In the genomic region with DNA sequence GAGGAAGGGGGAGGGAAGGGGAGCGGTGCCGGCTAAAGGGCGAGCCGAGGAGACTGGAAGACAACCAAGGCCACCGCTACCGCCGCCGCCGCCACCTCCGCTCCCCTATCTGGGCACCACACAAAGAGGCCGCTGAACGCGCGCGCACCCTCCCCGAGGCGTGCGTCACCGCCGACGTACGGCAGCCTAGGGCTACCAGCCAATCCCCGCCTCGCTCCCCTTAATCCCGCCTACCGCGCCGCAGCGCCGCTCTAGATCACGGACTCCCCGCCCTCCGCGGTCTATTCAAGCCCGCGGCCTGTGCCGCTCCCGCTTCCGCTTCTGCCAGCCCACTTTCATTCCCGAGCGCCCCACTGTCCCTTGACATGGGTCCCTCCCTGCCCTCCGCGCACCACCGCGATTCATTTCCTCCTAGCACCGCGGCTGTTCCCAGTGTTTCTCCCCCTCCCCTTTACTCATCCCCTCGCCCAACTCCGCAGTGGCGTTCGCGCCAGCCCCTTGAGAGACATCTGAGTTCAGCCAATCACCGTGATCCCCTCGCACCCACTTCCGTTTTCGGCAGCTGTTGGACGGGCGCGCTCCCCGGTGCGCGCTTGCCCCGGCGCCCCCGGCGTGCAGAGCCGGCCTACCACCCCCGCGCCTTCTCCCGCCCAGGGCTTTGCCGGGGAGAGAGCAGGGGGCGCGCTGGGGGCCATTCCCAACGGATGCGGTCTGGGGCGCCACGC, we compare ENCODE assay signal across 8 cellular contexts. TPM values are rescaled to one million over a fixed set of nuclear protein-coding genes. Genes with fewer than 3 reads are reported as not detected.
A peak's percentile ranks its signal among the peaks of the same experiment; 100 is the strongest.
DNase-seq lines count a peak whose midpoint lies in the region; ATAC-seq and TF ChIP-seq lines count a peak whose summit lies in the region.

A gene (minus strand): TSS at position 128 of the 725 bp plus-strand sequence. CDS start 297 bp downstream, outside the sequence.

- H3K36me3 Mint-ChIP-seq in activated T-cell treated with anti-CD3 and anti-CD28 coated beads, Interleukin-2, amount 50 U/mL, for 24 hours (ENCODE audit: low read depth): peaks cover 53% of the 10 kb centered on the region

- H3K9me3 Mint-ChIP-seq in activated T-cell treated with anti-CD3 and anti-CD28 coated beads, Interleukin-2, amount 50 U/mL, for 24 hours: no peaks in the 10 kb centered on the region

- H3K4me3 Mint-ChIP-seq in activated T-cell treated with anti-CD3 and anti-CD28 coated beads, Interleukin-2, amount 50 U/mL, for 24 hours: peak within 1 kb of the TSS; percentile 90

- no peaks in the 10 kb centered on the region for H3K27me3 ChIP-seq in muscle layer of duodenum (ENCODE audit: low read depth, low read length)

- in situ Hi-C loops in KBM-7 (cut with MboI; ENCODE audit: low pct_unique_long_range_greater_than_20kb, low sequenced_read_pairs): no loop called here

- no peaks in the 10 kb centered on the region for H3K9me3 ChIP-seq in muscle layer of duodenum (ENCODE audit: control insufficient read depth in 1 of 2, low read length in 2 of 2)

- H3K27me3 Mint-ChIP-seq in activated T-cell treated with anti-CD3 and anti-CD28 coated beads, Interleukin-2, amount 50 U/mL, for 24 hours: no peaks in the 10 kb centered on the region

- H3K4me3 ChIP-seq in muscle layer of duodenum (ENCODE audit: low read depth in 1 of 2, low read length in 2 of 2): peak within 1 kb of the TSS; percentile 88 to 94

- peaks cover 38% of the 10 kb centered on the region for H3K4me1 Mint-ChIP-seq in activated T-cell treated with anti-CD3 and anti-CD28 coated beads, Interleukin-2, amount 50 U/mL, for 24 hours (ENCODE audit: low read depth)

- ATAC-seq in GM21717 (IDR thresholded peaks at IDR 0.05; ENCODE audit: unreplicated experiment): peak; percentile 80
- ATAC-seq in esophagus mucosa: peak; percentile 97

- H3K36me3 ChIP-seq in muscle layer of duodenum (ENCODE audit: control insufficient read depth in 1 of 2, insufficient read depth in 2 of 2, low read length in 2 of 2): peaks cover 4 to 7% of the 10 kb centered on the region in 2 donors

- peak; percentile 99 for DNase-seq in DMS53 (lab: John Stamatoyannopoulos, UW)
- DNase-seq in KBM-7: peak; percentile 96
- peak; percentile 98 for DNase-seq in activated T-cell treated with anti-CD3 and anti-CD28 coated beads, Interleukin-2, amount 50 U/mL, for 24 hours
- DNase-seq in stimulated activated CD8-positive, alpha-beta memory T cell treated with anti-CD3 and anti-CD28 coated beads, Interleukin-7, amount 100 ng/mL, for 4 hours (ENCODE audit: low read depth in 2 of 2): peak; percentile 94 to 97

- H3K27ac Mint-ChIP-seq in activated T-cell treated with anti-CD3 and anti-CD28 coated beads, Interleukin-2, amount 50 U/mL, for 24 hours: peak within 1 kb of the TSS; percentile 100

- peaks cover 11 to 24% of the 10 kb centered on the region in 2 donors for H3K4me1 ChIP-seq in muscle layer of duodenum (ENCODE audit: control insufficient read depth in 1 of 2, insufficient read depth in 2 of 2, low read length in 2 of 2)

- H3K27ac ChIP-seq in muscle layer of duodenum (ENCODE audit: low read length): peak within 1 kb of the TSS; percentile 99

TF ChIP-seq in PFSK-1, 5 proteins besides CTCF, POLR2A, EP300 and RAD21:
- TF ChIP-seq, protein P1, sequence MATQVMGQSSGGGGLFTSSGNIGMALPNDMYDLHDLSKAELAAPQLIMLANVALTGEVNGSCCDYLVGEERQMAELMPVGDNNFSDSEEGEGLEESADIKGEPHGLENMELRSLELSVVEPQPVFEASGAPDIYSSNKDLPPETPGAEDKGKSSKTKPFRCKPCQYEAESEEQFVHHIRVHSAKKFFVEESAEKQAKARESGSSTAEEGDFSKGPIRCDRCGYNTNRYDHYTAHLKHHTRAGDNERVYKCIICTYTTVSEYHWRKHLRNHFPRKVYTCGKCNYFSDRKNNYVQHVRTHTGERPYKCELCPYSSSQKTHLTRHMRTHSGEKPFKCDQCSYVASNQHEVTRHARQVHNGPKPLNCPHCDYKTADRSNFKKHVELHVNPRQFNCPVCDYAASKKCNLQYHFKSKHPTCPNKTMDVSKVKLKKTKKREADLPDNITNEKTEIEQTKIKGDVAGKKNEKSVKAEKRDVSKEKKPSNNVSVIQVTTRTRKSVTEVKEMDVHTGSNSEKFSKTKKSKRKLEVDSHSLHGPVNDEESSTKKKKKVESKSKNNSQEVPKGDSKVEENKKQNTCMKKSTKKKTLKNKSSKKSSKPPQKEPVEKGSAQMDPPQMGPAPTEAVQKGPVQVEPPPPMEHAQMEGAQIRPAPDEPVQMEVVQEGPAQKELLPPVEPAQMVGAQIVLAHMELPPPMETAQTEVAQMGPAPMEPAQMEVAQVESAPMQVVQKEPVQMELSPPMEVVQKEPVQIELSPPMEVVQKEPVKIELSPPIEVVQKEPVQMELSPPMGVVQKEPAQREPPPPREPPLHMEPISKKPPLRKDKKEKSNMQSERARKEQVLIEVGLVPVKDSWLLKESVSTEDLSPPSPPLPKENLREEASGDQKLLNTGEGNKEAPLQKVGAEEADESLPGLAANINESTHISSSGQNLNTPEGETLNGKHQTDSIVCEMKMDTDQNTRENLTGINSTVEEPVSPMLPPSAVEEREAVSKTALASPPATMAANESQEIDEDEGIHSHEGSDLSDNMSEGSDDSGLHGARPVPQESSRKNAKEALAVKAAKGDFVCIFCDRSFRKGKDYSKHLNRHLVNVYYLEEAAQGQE (IDR thresholded peaks at IDR 0.05; ENCODE audit: insufficient read depth in 1 of 2, low read depth in 2 of 2, low read length in 2 of 2): peak in 1 of 2 experiments; percentile 34; a peak in 2 of 4 replicates
- peak; percentile 92 for TF ChIP-seq POLR2AphosphoS5 (IDR thresholded peaks at IDR 0.05; ENCODE audit: low read depth, low read length)
- TF ChIP-seq FOXP2 (optimal IDR thresholded peaks at IDR 0.05; ENCODE audit: borderline replicate concordance, extremely low read depth, extremely low read length, insufficient read depth): peak; percentile 77
- no peak for TF ChIP-seq SIN3A (IDR thresholded peaks at IDR 0.05; ENCODE audit: borderline replicate concordance, insufficient read depth, low read length)
- peak; percentile 97 for TF ChIP-seq TAF1 (IDR thresholded peaks at IDR 0.05; ENCODE audit: borderline replicate concordance, insufficient read depth, low read length)
TF ChIP-seq in PFSK-1: peak in this region for 4.

RNA-seq across cellular contexts. Expression of the gene that starts here (rescaled TPM):
- polyA plus RNA-seq in PFSK-1 (2012; ENCODE audit: insufficient read length, low read depth): 24.8 TPM
- total RNA-seq in esophagus mucosa: 17.9 TPM

Comparison
In these comparisons a context has a peak if more than half of its experiments do, and no peak if none do; other contexts are left out.
1. Peak in every context shown above with its lines: DNase-seq, ATAC-seq, H3K4me3 ChIP-seq and H3K27ac ChIP-seq.